In genomic region chr5:51986733-51987132, GRCh38 we compare ENCODE assay signal across 20 cellular contexts.
DNase-seq lines count a peak whose midpoint lies in the region; ATAC-seq lines count a peak whose summit lies in the region.
"Had no signal": no experiment of that assay in that cellular context is flagged by ENCODE, and none has a peak within 500 bp of the region (broad histone marks: within the 10 kb centered on the region; RNA-seq: fewer than 3 reads in every experiment).

No MANE protein-coding gene starts in this region.

- ATAC-seq in left cardiac atrium (no peak), GM18511 (IDR thresholded peaks at IDR 0.05; ENCODE audit: unreplicated experiment) (no peak)
- ATAC-seq: A549, HCT116 had no signal

- peak; percentile 36 for DNase-seq in NCI-H748 (lab: John Stamatoyannopoulos, UW; ENCODE audit: unreplicated experiment)
- no peak for DNase-seq in NCI-H748 treated with DMSO at 0.1 percent for 48 hours (lab: John Stamatoyannopoulos, UW)
- DNase-seq in NCI-H146 treated with DMSO at 0.1 percent for 48 hours (lab: John Stamatoyannopoulos, UW; ENCODE audit: unreplicated experiment), result peak; percentile 17
- peak; percentile 53 for DNase-seq in SK-N-DZ (ENCODE audit: low spot score)
- DNase-seq in HAP-1 (ENCODE audit: low spot score in 2 of 2), result no peak
- no peak for DNase-seq in left cardiac atrium
- DNase-seq: 8988T; ACHN; AML-193; C1 segment of cervical spinal cord; Calu3; CD4-positive, alpha-beta memory T cell; COR-L47; DMS153; DND-41; GM23248; H7 had no signal

- intact Hi-C loops in left cardiac atrium (cut with DNase I), result no loop called here

- H3K36me3 ChIP-seq in HAP-1 (replicated peaks), result no peaks in the 10 kb centered on the region

- H3K9me3 ChIP-seq in HAP-1, result no peaks in the 10 kb centered on the region
- H3K9me3 ChIP-seq: A549 had no signal

- in situ Hi-C loops in HAP-1 (cut with MboI; ENCODE audit: low sequenced_read_pairs), result no loop called here

- peaks cover 8% of the 10 kb centered on the region for H3K4me1 ChIP-seq in HAP-1
- H3K4me1 ChIP-seq: A549 had no signal

- H3K27me3 ChIP-seq in HAP-1 (ENCODE audit: low read depth), result no peaks in the 10 kb centered on the region

- H3K4me3 ChIP-seq in HAP-1, result no peak overlapping the region
- H3K4me3 ChIP-seq: A549, GM23248 had no signal

Comparison
In these comparisons a context has a peak if more than half of its experiments do, and no peak if none do; other contexts are left out.
1. DNase-seq: peak in NCI-H748 (single experiment), NCI-H146 treated with DMSO at 0.1 percent for 48 hours (single experiment) and SK-N-DZ (single experiment); none in NCI-H748 treated with DMSO at 0.1 percent for 48 hours (single experiment), HAP-1 (0 of 2) and left cardiac atrium (single experiment).